8 cellular contexts compared by ENCODE assay signal in the genomic region with DNA sequence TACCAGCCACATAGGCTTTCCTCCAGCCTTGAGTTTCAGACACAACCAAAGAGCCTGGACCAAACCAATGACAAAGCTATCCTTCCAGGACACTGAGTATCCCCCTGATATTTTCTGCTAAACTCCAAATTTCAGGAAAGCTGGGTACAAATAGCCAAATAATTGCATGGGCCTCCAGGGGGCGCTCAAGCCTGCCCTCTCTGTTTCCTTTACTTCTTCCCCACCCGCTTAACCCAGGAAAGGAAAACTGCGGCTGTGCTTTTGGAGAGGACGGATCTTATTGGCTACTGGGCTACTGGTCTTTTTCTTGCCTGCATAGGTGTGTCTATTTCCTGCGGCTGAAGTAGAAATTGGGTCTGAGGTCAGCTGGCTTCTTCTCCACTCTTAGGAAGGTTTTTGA. TPM values are rescaled to one million over a fixed set of nuclear protein-coding genes. Genes with fewer than 3 reads are reported as not detected.
DNase-seq lines count a peak whose midpoint lies in the region; ATAC-seq and TF ChIP-seq lines count a peak whose summit lies in the region.

No MANE protein-coding gene starts in this region.

- H3K9me3 ChIP-seq in IMR-90 (ENCODE audit: control insufficient read depth, insufficient read depth, low read length): peaks cover 30% of the 10 kb centered on the region
- H3K9me3 ChIP-seq in adrenal gland (replicated peaks in 1 of 3): peaks cover 0 to 23% (median 0%) of the 10 kb centered on the region in 3 donors
- H3K9me3 ChIP-seq in gastrocnemius medialis: peaks cover 0 to 13% (median 12%) of the 10 kb centered on the region in 3 donors

- no peak overlapping the region for H4K8ac ChIP-seq in IMR-90 (ENCODE audit: low read depth in 2 of 2, low read length in 2 of 2)

- TF ChIP-seq POLR2A in IMR-90 (IDR thresholded peaks at IDR 0.05; ENCODE audit: low read depth, low read length) (no peak), adrenal gland (IDR thresholded peaks at IDR 0.05) (no peak), gastrocnemius medialis (IDR thresholded peaks at IDR 0.05) (no peak)

- no peak overlapping the region for H2BK15ac ChIP-seq in IMR-90 (ENCODE audit: low read depth, low read length)

- H3K9me1 ChIP-seq in IMR-90 (ENCODE audit: insufficient read depth, low read length): no peaks in the 10 kb centered on the region; the same call in 1 of the 2 replicates

- no peak overlapping the region for H3K9ac ChIP-seq in IMR-90 (ENCODE audit: low read depth, low read length)

- no peak overlapping the region for H4K5ac ChIP-seq in IMR-90 (ENCODE audit: low read depth, low read length)

- in situ Hi-C loops in IMR-90 (cut with MboI; ENCODE audit: low sequenced_read_pairs) (no loop called here), gastrocnemius medialis (cut with MboI; ENCODE audit: low sequenced_read_pairs in 4 of 4) (loop anchor here in 2 of 4 donors (5.0 to 25.0 kb wide), 3 partner anchors 47 to 232 kb away; a partner anchor contains a TSS)

- H2BK120ac ChIP-seq in IMR-90 (ENCODE audit: low read depth, low read length): no peak overlapping the region

- H3K18ac ChIP-seq in IMR-90 (ENCODE audit: low read depth, low read length): no peak overlapping the region

- WGBS in IMR-90 (ENCODE audit: extremely low coverage in 2 of 2, insufficient read length in 1 of 2), 2 experiments: no CpG with 5 or more reads among the region's 5 CpGs
- WGBS in adrenal gland, 4 donors: 4 to 13% (median 10%) methylated on average over 5 of the region's 5 CpGs

- TF ChIP-seq CTCF in IMR-90 (conservative IDR thresholded peaks at IDR 0.05; ENCODE audit: low read depth, low read length) (peak; percentile 81), adrenal gland (IDR thresholded peaks at IDR 0.05) (peak; percentile 65 to 87 (median 80)), gastrocnemius medialis (IDR thresholded peaks at IDR 0.05 in 4 of 5, conservative IDR thresholded peaks at IDR 0.05 in 1 of 5) (peak; percentile 61 to 79 (median 76))

- TF ChIP-seq RAD21 in IMR-90 (IDR thresholded peaks at IDR 0.05; ENCODE audit: low read length): peak; percentile 75

- H3K27ac ChIP-seq in IMR-90 (ENCODE audit: insufficient read depth, low read length) (no peak overlapping the region), adrenal gland (no peak overlapping the region), gastrocnemius medialis (no peak overlapping the region)

- H3K36me3 ChIP-seq in IMR-90 (ENCODE audit: control insufficient read depth, insufficient read depth, low read length) (no peaks in the 10 kb centered on the region), adrenal gland (replicated peaks in 1 of 2) (no peaks in the 10 kb centered on the region), gastrocnemius medialis (no peaks in the 10 kb centered on the region)

- no peak overlapping the region for H4K91ac ChIP-seq in IMR-90 (ENCODE audit: insufficient read depth, low read depth, low read length)

- no peak overlapping the region for H3K14ac ChIP-seq in IMR-90 (replicated peaks; ENCODE audit: low read depth, low read length)

- dilution Hi-C loops in IMR-90 (cut with HindIII; ENCODE audit: low sequenced_read_pairs, unreplicated experiment): no loop called here

- DNase-seq in D341Med (ENCODE audit: low spot score) (peak; percentile 88), IMR-90 (peak; percentile 36), SW480 (ENCODE audit: low spot score) (peak; percentile 43), adrenal gland (peak; percentile 57 to 86 (median 74)), left ventricle myocardium superior (peak; percentile 75), gastrocnemius medialis (peak; percentile 12 to 37)

- H2BK5ac ChIP-seq in IMR-90 (ENCODE audit: low read depth, low read length, poor library complexity, severe bottlenecking): no peak overlapping the region

- CTCF ChIA-PET in IMR-90 (lab: Yijun Ruan, JAX): interaction anchor here (0.6 to 2.3 kb wide), 8 partner anchors 9 to 48 kb away, joined by 3 to 12 read pairs (median 4); no protein-coding TSS in a partner anchor

- H3K4ac ChIP-seq in IMR-90 (ENCODE audit: low read depth, low read length): no peak overlapping the region

- no peak overlapping the region for H2AK5ac ChIP-seq in IMR-90 (ENCODE audit: low read depth, low read length)

- peaks cover 2% of the 10 kb centered on the region for H3K27me3 ChIP-seq in IMR-90 (ENCODE audit: control insufficient read depth, insufficient read depth, low read length)
- no peaks in the 10 kb centered on the region for H3K27me3 ChIP-seq in adrenal gland
- peaks cover 0 to 10% (median 0%) of the 10 kb centered on the region in 3 donors for H3K27me3 ChIP-seq in gastrocnemius medialis

- H3K23ac ChIP-seq in IMR-90 (ENCODE audit: low read depth, low read length): no peak overlapping the region

- H4K20me1 ChIP-seq in IMR-90 (ENCODE audit: insufficient read depth, low read length): no peaks in the 10 kb centered on the region

- no peak overlapping the region for H3K56ac ChIP-seq in IMR-90 (ENCODE audit: extremely low read depth, insufficient read depth, low read length)

- H2AK9ac ChIP-seq in IMR-90 (replicated peaks; ENCODE audit: low read depth, low read length, poor library complexity): no peak overlapping the region

- BruUV-seq in IMR-90 (replicated peaks; lab: Mats Ljungman, UMichigan): no TSS peak

- no peaks in the 10 kb centered on the region for H3K79me1 ChIP-seq in IMR-90 (ENCODE audit: low read depth in 1 of 2, low read length in 2 of 2)

- H3K4me3 ChIP-seq in IMR-90 (ENCODE audit: insufficient read depth, low read depth, low read length): no peak overlapping the region
- H3K4me3 ChIP-seq in adrenal gland: no peak overlapping the region
- no peak overlapping the region for H3K4me3 ChIP-seq in gastrocnemius medialis

- POLR2A ChIA-PET in IMR-90 (lab: Charles Lee; ENCODE audit: unreplicated experiment): interaction anchor here (0.5 kb wide), 1 partner anchor 69 kb away, joined by 4 read pairs; no protein-coding TSS in a partner anchor

- ATAC-seq in IMR-90 (ENCODE audit: low read depth) (peak; percentile 85), left ventricle myocardium superior (peak; percentile 63), gastrocnemius medialis (peak; percentile 52 to 73), HG03135 (IDR thresholded peaks at IDR 0.05; ENCODE audit: unreplicated experiment) (no peak), HG03108 (IDR thresholded peaks at IDR 0.05; ENCODE audit: unreplicated experiment) (no peak)

- no peak overlapping the region for H2AFZ ChIP-seq in IMR-90 (replicated peaks; ENCODE audit: low read length, poor library complexity)

- intact Hi-C loops in IMR-90 (cut with micrococcal nuclease): loop anchor here (1.0 to 10.0 kb wide), 2 partner anchors 47 to 116 kb away; no protein-coding TSS in a partner anchor
- intact Hi-C loops in adrenal gland (cut with DNase I): loop anchor here (5.0 kb wide), 2 partner anchors 42 to 47 kb away; no protein-coding TSS in a partner anchor
- intact Hi-C loops in left ventricle myocardium superior (cut with micrococcal nuclease): no loop called here
- intact Hi-C loops in gastrocnemius medialis (cut with DNase I; ENCODE audit: low total_unique reads): loop anchor here (1.0 to 5.0 kb wide), 2 partner anchors 47 to 112 kb away; no protein-coding TSS in a partner anchor

- H3K4me1 ChIP-seq in IMR-90 (ENCODE audit: control insufficient read depth, insufficient read depth, low read length): no peaks in the 10 kb centered on the region
- H3K4me1 ChIP-seq in adrenal gland (replicated peaks in 1 of 2): no peaks in the 10 kb centered on the region
- H3K4me1 ChIP-seq in gastrocnemius medialis: no peaks in the 10 kb centered on the region

- H3K4me2 ChIP-seq in IMR-90 (ENCODE audit: low read depth, low read length): no peak overlapping the region

- no peak overlapping the region for H2BK20ac ChIP-seq in IMR-90 (ENCODE audit: low read depth, low read length)

TF ChIP-seq in IMR-90, 13 proteins besides CTCF, POLR2A, EP300 and RAD21 (continues in another document):
- TF ChIP-seq FOS (IDR thresholded peaks at IDR 0.05; ENCODE audit: low read depth, low read length) (no peak), SMC3 (IDR thresholded peaks at IDR 0.05; ENCODE audit: low read depth, low read length) (peak; percentile 69), RCOR1 (IDR thresholded peaks at IDR 0.05; ENCODE audit: insufficient replicate concordance, low read length) (no peak), MXI1 (IDR thresholded peaks at IDR 0.05; ENCODE audit: borderline replicate concordance, low read depth, low read length) (no peak), CHD1 (IDR thresholded peaks at IDR 0.05; ENCODE audit: low read depth, low read length) (no peak)

RNA-seq across cellular contexts. Expression of a gene that starts 30.1 kb away (rescaled TPM):
- total RNA-seq in IMR-90 (2012; rRNA removed): 0.18 and 0.56 TPM in 2 replicates
- polyA plus RNA-seq in IMR-90 (2012; rRNA removed): 0.65 and 0.79 TPM in 2 replicates
- polyA plus RNA-seq in IMR-90 (2012; cell fraction: cytosol; rRNA removed): 0.19 and 0.34 TPM in 2 replicates
- polyA plus RNA-seq in IMR-90 (2012; cell fraction: nucleus; rRNA removed; ENCODE audit: low replicate concordance): 0.08 and 0.29 TPM in 2 replicates
- 10 to 100 TPM in 1 of 8 donors, 1 to 10 TPM in 7; 1.2 to 31.9 (median 3.4) TPM for total RNA-seq in adrenal gland
- polyA plus RNA-seq in adrenal gland: 1 to 10 TPM; 3.2 to 6.5 (median 3.3) TPM
- 1.2 TPM for total RNA-seq in left ventricle myocardium superior
- not detected for total RNA-seq in gastrocnemius medialis

RNA-seq across cellular contexts. Expression of a gene that starts 30.2 kb away (rescaled TPM):
- total RNA-seq in IMR-90 (2012; rRNA removed) (1.1 TPM in 2 replicates), adrenal gland (10 to 100 TPM; 10.4 to 39.9 (median 17.5) TPM), left ventricle myocardium superior (5.6 TPM), gastrocnemius medialis (1 to 10 TPM; 1.2 to 2.6 (median 2.4) TPM)
- polyA plus RNA-seq in IMR-90 (2012; rRNA removed) (1.2 and 1.4 TPM in 2 replicates), adrenal gland (10 to 100 TPM in 2 of 3 donors, 1 to 10 TPM in 1; 4.4 to 15.1 (median 13.0) TPM)
- polyA plus RNA-seq in IMR-90 (2012; cell fraction: cytosol; rRNA removed): 1.1 and 1.4 TPM in 2 replicates
- polyA plus RNA-seq in IMR-90 (2012; cell fraction: nucleus; rRNA removed; ENCODE audit: low replicate concordance): 0.33 and 0.96 TPM in 2 replicates

RNA-seq across cellular contexts. Expression of a gene that starts 47.7 kb away (rescaled TPM):
- total RNA-seq in IMR-90 (2012; rRNA removed) (under 0.01 TPM in 1 of 2 replicates, not detected in the other), adrenal gland (1 to 10 TPM in 1 of 8 donors, under 1 TPM in 6, not detected in 1; 0.10 to 1.8 (median 0.21) TPM), left ventricle myocardium superior (not detected), gastrocnemius medialis (under 1 TPM in 1 of 4 donors, not detected in 3; 0.22 TPM)
- polyA plus RNA-seq in IMR-90 (2012; rRNA removed) (0.06 TPM in 1 of 2 replicates, not detected in the other), adrenal gland (under 1 TPM in 2 of 3 donors, not detected in 1; 0.04 to 0.10 TPM)
- polyA plus RNA-seq in IMR-90 (2012; cell fraction: cytosol; rRNA removed): not detected in 2 replicates
- polyA plus RNA-seq in IMR-90 (2012; cell fraction: nucleus; rRNA removed; ENCODE audit: low replicate concordance): not detected in 2 replicates

RNA-seq across cellular contexts. Expression of a gene that starts 50.3 kb away (rescaled TPM):
- total RNA-seq in IMR-90 (2012; rRNA removed) (under 0.01 TPM in 2 replicates), adrenal gland (under 1 TPM in 4 of 8 donors, not detected in 4; 0.25 to 0.84 (median 0.60) TPM), left ventricle myocardium superior (0.64 TPM), gastrocnemius medialis (1 to 10 TPM in 3 of 4 donors, not detected in 1; 1.0 to 3.7 (median 2.1) TPM)
- polyA plus RNA-seq in IMR-90 (2012; rRNA removed) (0.48 and 0.56 TPM in 2 replicates), adrenal gland (under 1 TPM in 2 of 3 donors, not detected in 1; 0.56 to 0.61 TPM)
- 0.22 and 0.71 TPM in 2 replicates for polyA plus RNA-seq in IMR-90 (2012; cell fraction: cytosol; rRNA removed)
- 0.17 and 0.62 TPM in 2 replicates for polyA plus RNA-seq in IMR-90 (2012; cell fraction: nucleus; rRNA removed; ENCODE audit: low replicate concordance)

Comparison
In these comparisons a context has a peak if more than half of its experiments do, and no peak if none do; other contexts are left out.
1. DNase-seq: peak in every context shown above with its lines; median percentile 88 in D341Med; 75 in left ventricle myocardium superior; 74 in adrenal gland; 43 in SW480; 36 in IMR-90; 24 in gastrocnemius medialis.
2. ATAC-seq: peak in IMR-90 (single experiment), left ventricle myocardium superior (single experiment) and gastrocnemius medialis (2 of 2); none in HG03135 (single experiment) and HG03108 (single experiment).
3. Peak in every context shown above with its lines, with median percentiles within 50 percentile points of each other: CTCF ChIP-seq.